8 cellular contexts compared by ENCODE assay signal in genomic region chr14:39102969-39103957, GRCh38. TPM values are rescaled to one million over a fixed set of nuclear protein-coding genes. Genes with fewer than 3 reads are reported as not detected.
DNase-seq lines count a peak whose midpoint lies in the region; ATAC-seq and TF ChIP-seq lines count a peak whose summit lies in the region.

Gene SEC23A (minus strand): TSS chr14:39103235. CDS start chr14:39096118, 7,117 bp downstream.

- H2BK15ac ChIP-seq in IMR-90 (ENCODE audit: low read depth, low read length) = peak within 1 kb of the TSS; percentile 17; the same call in 1 of the 3 replicates

- WGBS in IMR-90 (ENCODE audit: extremely low coverage in 2 of 2, insufficient read length in 1 of 2), 2 experiments = 2% methylated on average over 31 of the region's 58 CpGs; no CpG with 5 or more reads in 1 of the 2 experiments

- H2BK120ac ChIP-seq in IMR-90 (ENCODE audit: low read depth, low read length) = peak within 1 kb of the TSS; percentile 44; the same call in 1 of the 2 replicates

- intact Hi-C loops in IMR-90 (cut with micrococcal nuclease) (loop anchor here (2.0 to 10.0 kb wide), 2 partner anchors 68 to 162 kb away; partner anchors contain the start of gene TRAPPC6B), OCI-LY7 (cut with micrococcal nuclease; ENCODE audit: unreplicated experiment) (loop anchor here (2.0 to 5.0 kb wide), 2 partner anchors 164 to 330 kb away; partner anchors contain the start of gene FBXO33)

- peaks cover 6 to 26% of the 10 kb centered on the region in 2 experiments for H3K79me1 ChIP-seq in IMR-90 (ENCODE audit: low read depth in 1 of 2, low read length in 2 of 2)

- H3K27ac ChIP-seq in IMR-90 (ENCODE audit: insufficient read depth, low read length) (peak within 1 kb of the TSS; percentile 83), OCI-LY7 (ENCODE audit: low read depth, low read length, poor library complexity, severe bottlenecking) (peak within 1 kb of the TSS; percentile 46), mucosa of rectum (ENCODE audit: low read depth in 2 of 2, low read length in 2 of 2) (peak within 1 kb of the TSS; percentile 99)

- H3K36me3 ChIP-seq in IMR-90 (ENCODE audit: control insufficient read depth, insufficient read depth, low read length) (no peaks in the 10 kb centered on the region), OCI-LY7 (ENCODE audit: insufficient read depth, low read length) (no peaks in the 10 kb centered on the region), mucosa of rectum (ENCODE audit: control insufficient read depth in 2 of 2, insufficient read depth in 2 of 2, low read length in 2 of 2) (peaks cover 0 to 3% of the 10 kb centered on the region in 2 donors)

- DNase-seq in DMS114 treated with DMSO at 0.1 percent for 48 hours (lab: John Stamatoyannopoulos, UW; ENCODE audit: unreplicated experiment) = peak; percentile 63
- DNase-seq in IMR-90 = peak; percentile 83
- DNase-seq in OCI-LY7 (ENCODE audit: low spot score) = peak; percentile 91
- peak; percentile 63 for DNase-seq in activated T-cell treated with anti-CD3 and anti-CD28 coated beads for 4 hours
- no peak for DNase-seq in epithelial cell of proximal tubule (ENCODE audit: low read depth)
- DNase-seq in stimulated activated CD8-positive, alpha-beta memory T cell treated with anti-CD3 and anti-CD28 coated beads, Interleukin-4, amount 100 ng/mL, for 48 hours = peak; percentile 90

- H3K9ac ChIP-seq in IMR-90 (ENCODE audit: low read depth, low read length) (peak within 1 kb of the TSS; percentile 91), mucosa of rectum (ENCODE audit: low read depth in 1 of 2, low read length in 2 of 2) (peak within 1 kb of the TSS; percentile 96 to 98)

- H3K9me1 ChIP-seq in IMR-90 (ENCODE audit: insufficient read depth, low read length) = no peaks in the 10 kb centered on the region

- H2AFZ ChIP-seq in IMR-90 (replicated peaks; ENCODE audit: low read length, poor library complexity) (peak within 1 kb of the TSS; percentile 97), OCI-LY7 (ENCODE audit: low read length) (peak within 1 kb of the TSS; percentile 90)

- H4K5ac ChIP-seq in IMR-90 (ENCODE audit: low read depth, low read length) = peak within 1 kb of the TSS; percentile 85

- no peaks in the 10 kb centered on the region for H3K9me3 ChIP-seq in IMR-90 (ENCODE audit: control insufficient read depth, insufficient read depth, low read length)
- H3K9me3 ChIP-seq in OCI-LY7 (ENCODE audit: low read length) = no peaks in the 10 kb centered on the region
- H3K9me3 ChIP-seq in mucosa of rectum (ENCODE audit: control insufficient read depth in 2 of 2, low read length in 2 of 2) = no peaks in the 10 kb centered on the region

- dilution Hi-C loops in IMR-90 (cut with HindIII; ENCODE audit: low sequenced_read_pairs, unreplicated experiment) = no loop called here

- H3K4me2 ChIP-seq in IMR-90 (ENCODE audit: low read depth, low read length) (peak within 1 kb of the TSS; percentile 99), OCI-LY7 (ENCODE audit: low read length) (peak within 1 kb of the TSS; percentile 93)

- in situ Hi-C loops in IMR-90 (cut with MboI; ENCODE audit: low sequenced_read_pairs) = no loop called here

- no peaks in the 10 kb centered on the region for H3K9me2 ChIP-seq in OCI-LY7 (ENCODE audit: insufficient read depth, low read length)

- BruUV-seq in IMR-90 (replicated peaks; lab: Mats Ljungman, UMichigan) = no TSS peak
- TSS peak; percentile 95 for BruUV-seq in OCI-LY7 (replicated peaks; lab: Mats Ljungman, UMichigan)

- H3K14ac ChIP-seq in IMR-90 (replicated peaks; ENCODE audit: low read depth, low read length) = peak within 1 kb of the TSS; percentile 97

- H3K56ac ChIP-seq in IMR-90 (ENCODE audit: extremely low read depth, insufficient read depth, low read length) = peak within 1 kb of the TSS; percentile 96

- H4K91ac ChIP-seq in IMR-90 (ENCODE audit: insufficient read depth, low read depth, low read length) = peak within 1 kb of the TSS; percentile 82

- H3K4ac ChIP-seq in IMR-90 (ENCODE audit: low read depth, low read length) = peak within 1 kb of the TSS; percentile 95

- POLR2A ChIA-PET in IMR-90 (lab: Charles Lee; ENCODE audit: unreplicated experiment) = interaction anchor here (0.6 to 2.3 kb wide), 5 partner anchors 8 to 327 kb away, joined by 3 to 13 read pairs (median 4); partner anchors contain the start of genes GEMIN2 and TRAPPC6B
- POLR2A ChIA-PET in OCI-LY7 (lab: Charles Lee) = interaction anchor here (0.5 to 3.9 kb wide), 11 partner anchors 9 to 1112 kb away, joined by 3 to 49 read pairs (median 4); partner anchors contain the start of genes FBXO33, GEMIN2 and TRAPPC6B

- TF ChIP-seq RAD21 in IMR-90 (IDR thresholded peaks at IDR 0.05; ENCODE audit: low read length) = no peak

- peaks cover 29% of the 10 kb centered on the region for H3K79me2 ChIP-seq in OCI-LY7 (ENCODE audit: insufficient read depth, low read depth, low read length)

- H2AK9ac ChIP-seq in IMR-90 (replicated peaks; ENCODE audit: low read depth, low read length, poor library complexity) = peak within 1 kb of the TSS; percentile 98

- H2BK5ac ChIP-seq in IMR-90 (ENCODE audit: low read depth, low read length, poor library complexity, severe bottlenecking) = peak within 1 kb of the TSS; percentile 90

- TF ChIP-seq POLR2A in IMR-90 (IDR thresholded peaks at IDR 0.05; ENCODE audit: low read depth, low read length) = peak; percentile 91

- no peak within 1 kb of the TSS for H2BK20ac ChIP-seq in IMR-90 (ENCODE audit: low read depth, low read length)

- peak within 1 kb of the TSS; percentile 80 for H3K4me3 ChIP-seq in IMR-90 (ENCODE audit: insufficient read depth, low read depth, low read length)
- H3K4me3 ChIP-seq in OCI-LY7 (ENCODE audit: low read depth, low read length, poor library complexity, severe bottlenecking) = peak within 1 kb of the TSS; percentile 75
- H3K4me3 ChIP-seq in epithelial cell of proximal tubule (ENCODE audit: low read depth, low read length) = peak within 1 kb of the TSS; percentile 69
- peak within 1 kb of the TSS; percentile 90 to 97 for H3K4me3 ChIP-seq in mucosa of rectum (ENCODE audit: low read length in 2 of 2)

- H4K8ac ChIP-seq in IMR-90 (ENCODE audit: low read depth in 2 of 2, low read length in 2 of 2) = peak within 1 kb of the TSS; percentile 85 to 96

- peak within 1 kb of the TSS; percentile 68 for H3K18ac ChIP-seq in IMR-90 (ENCODE audit: low read depth, low read length)

- H2AK5ac ChIP-seq in IMR-90 (ENCODE audit: low read depth, low read length) = peak within 1 kb of the TSS; percentile 67

- CTCF ChIA-PET in IMR-90 (lab: Yijun Ruan, JAX) = no interaction called here
- CTCF ChIA-PET in OCI-LY7 (lab: Charles Lee; ENCODE audit: unreplicated experiment) = interaction anchor here (0.7 to 1.4 kb wide), 3 partner anchors 11 to 330 kb away, joined by 3 to 4 read pairs (median 4); partner anchors contain the start of gene GEMIN2

- peak within 1 kb of the TSS; percentile 96 for H3K23ac ChIP-seq in IMR-90 (ENCODE audit: low read depth, low read length)

- H3K4me1 ChIP-seq in IMR-90 (ENCODE audit: control insufficient read depth, insufficient read depth, low read length) (no peaks in the 10 kb centered on the region), OCI-LY7 (ENCODE audit: insufficient read depth, low read length, poor library complexity, severe bottlenecking) (peaks cover 17% of the 10 kb centered on the region), mucosa of rectum (ENCODE audit: control insufficient read depth in 2 of 2, insufficient read depth in 2 of 2, low read length in 2 of 2) (peaks cover 16 to 19% of the 10 kb centered on the region in 2 donors)

- ATAC-seq in GM21529 (IDR thresholded peaks at IDR 0.05; ENCODE audit: unreplicated experiment) (peak; percentile 89), IMR-90 (ENCODE audit: low read depth) (peak; percentile 94)

- H4K20me1 ChIP-seq in IMR-90 (ENCODE audit: insufficient read depth, low read length) = peaks cover 17% of the 10 kb centered on the region
- H4K20me1 ChIP-seq in OCI-LY7 (ENCODE audit: insufficient read depth, low read length) = 0 out of 2 replicates have a peak, but pooled peaks cover 3% of the 10 kb centered on the region

- TF ChIP-seq CTCF in IMR-90 (conservative IDR thresholded peaks at IDR 0.05; ENCODE audit: low read depth, low read length) (no peak), OCI-LY7 (conservative IDR thresholded peaks at IDR 0.05; ENCODE audit: low read length) (peak; percentile 33; the same call in 1 of the 2 replicates), epithelial cell of proximal tubule (conservative IDR thresholded peaks at IDR 0.05; ENCODE audit: low read depth, low read length) (no peak)

- H3K27me3 ChIP-seq in IMR-90 (ENCODE audit: control insufficient read depth, insufficient read depth, low read length) (no peaks in the 10 kb centered on the region), mucosa of rectum (ENCODE audit: control insufficient read depth in 2 of 2, insufficient read depth in 2 of 2, low read length in 2 of 2) (no peaks in the 10 kb centered on the region)

TF ChIP-seq in IMR-90, 13 proteins besides CTCF, POLR2A, EP300 and RAD21 (continues in another document):
- TF ChIP-seq MAFK (IDR thresholded peaks at IDR 0.05; ENCODE audit: low read depth, low read length) (no peak), CEBPB (IDR thresholded peaks at IDR 0.05; ENCODE audit: low read depth, low read length) (peak; percentile 82), USF2 (IDR thresholded peaks at IDR 0.05; ENCODE audit: low read depth, low read length) (no peak), ELK1 (IDR thresholded peaks at IDR 0.05; ENCODE audit: borderline replicate concordance, low read depth, low read length) (no peak), RFX5 (IDR thresholded peaks at IDR 0.05; ENCODE audit: low read depth, low read length) (no peak)

RNA-seq across cellular contexts. Expression of gene SEC23A, which starts in this region (rescaled TPM):
- total RNA-seq in IMR-90 (2012; rRNA removed) (417 and 609 TPM in 2 replicates), OCI-LY7 (2022) (47.5 and 55.1 TPM in 2 replicates), epithelial cell of proximal tubule (80.5 and 86.1 TPM in 2 replicates)
- polyA plus RNA-seq in IMR-90 (2012; rRNA removed) = 131 and 141 TPM in 2 replicates
- polyA plus RNA-seq in IMR-90 (2012; cell fraction: cytosol; rRNA removed) = 74.8 and 158 TPM in 2 replicates
- polyA plus RNA-seq in IMR-90 (2012; cell fraction: nucleus; rRNA removed; ENCODE audit: low replicate concordance) = 29.5 and 104 TPM in 2 replicates
- 55.7 and 68.8 TPM in 2 replicates for total RNA-seq in OCI-LY7 (2014; rRNA removed; shearing (Covaris generic))

Comparison
In these comparisons a context has a peak if more than half of its experiments do, and no peak if none do; other contexts are left out.
1. H3K27ac ChIP-seq: peak in every context shown above with its lines; median percentile 99 in mucosa of rectum; 83 in IMR-90; 46 in OCI-LY7.